Comparison of ENCODE assay signal across 8 cellular contexts in genomic region chr6:85643530-85644373, GRCh38. TPM values are rescaled to one million over a fixed set of nuclear protein-coding genes. Genes with fewer than 3 reads are reported as not detected.
DNase-seq lines count a peak whose midpoint lies in the region; ATAC-seq, FAIRE-seq and TF ChIP-seq lines count a peak whose summit lies in the region.

No MANE protein-coding gene starts in this region.

- H3K79me2 ChIP-seq in SU-DHL-6 (ENCODE audit: insufficient read depth, low read length) = peaks cover 40% of the 10 kb centered on the region

- no peak for FAIRE-seq in GM12892 (lab: Jason Lieb, UNC)

- under 1% methylated on average over 76 of the region's 76 CpGs for WGBS in right cardiac atrium

- intact Hi-C loops in right cardiac atrium (cut with DNase I) (loop anchor here in 3 of 4 donors (1.0 to 5.0 kb wide), 4 partner anchors 34 to 51 kb away; partner anchors contain the start of gene SNX14 (in 1 of the 3)), vagina (cut with DNase I) (loop anchor here (1.0 to 2.0 kb wide), 2 partner anchors 35 to 49 kb away; no protein-coding TSS in a partner anchor)

- H3K4me1 ChIP-seq in right cardiac atrium (ENCODE audit: control insufficient read depth, insufficient read depth, low read length) (no peaks in the 10 kb centered on the region), vagina (peaks cover 38% of the 10 kb centered on the region)

- H3K4me2 ChIP-seq in SU-DHL-6 (ENCODE audit: low read depth, low read length, poor library complexity, severe bottlenecking) = peak overlapping the region; percentile 85

- no peak for TF ChIP-seq CTCF in SU-DHL-6 (IDR thresholded peaks at IDR 0.05; ENCODE audit: insufficient read depth, low read length, poor library complexity, severe bottlenecking)
- TF ChIP-seq CTCF in vagina (IDR thresholded peaks at IDR 0.05) = no peak

- H3K9me3 ChIP-seq in SU-DHL-6 (ENCODE audit: insufficient read depth, low read length) (no peaks in the 10 kb centered on the region), right cardiac atrium (ENCODE audit: control insufficient read depth, low read length) (no peaks in the 10 kb centered on the region), vagina (no peaks in the 10 kb centered on the region)

- H3K9ac ChIP-seq in SU-DHL-6 (ENCODE audit: low read length) = peak overlapping the region; percentile 71

- H3K27me3 ChIP-seq in SU-DHL-6 (ENCODE audit: low read length) = no peaks in the 10 kb centered on the region
- H3K27me3 ChIP-seq in right cardiac atrium (ENCODE audit: control insufficient read depth, insufficient read depth) = no peaks in the 10 kb centered on the region
- H3K27me3 ChIP-seq in vagina = no peaks in the 10 kb centered on the region

- H3K9me2 ChIP-seq in SU-DHL-6 (replicated peaks; ENCODE audit: insufficient read depth, low read length) = no peaks in the 10 kb centered on the region

- peak overlapping the region; percentile 55 for H3K4me3 ChIP-seq in SU-DHL-6 (ENCODE audit: insufficient read depth, low read length, poor library complexity, severe bottlenecking)
- H3K4me3 ChIP-seq in right cardiac atrium (ENCODE audit: low read length) = peak overlapping the region; percentile 82
- H3K4me3 ChIP-seq in vagina = peak overlapping the region; percentile 98 to 100

- DNase-seq in GM12892 (ENCODE audit: insufficient read length) = peak; percentile 45
- peak; percentile 80 for DNase-seq in NCI-H128 (lab: John Stamatoyannopoulos, UW; ENCODE audit: unreplicated experiment)
- DNase-seq in amygdala (lab: John Stamatoyannopoulos, UW) = peak in 52 of 56 donors; percentile 55 to 97 (median 87)
- peak; percentile 92 to 96 (median 95) for DNase-seq in right cardiac atrium
- DNase-seq in pulmonary artery endothelial cell (ENCODE audit: low read depth, low spot score) = peak; percentile 64
- DNase-seq in vagina (ENCODE audit: extremely low spot score in 2 of 2) = peak in 1 of 2 donors; percentile 96

- peaks cover 24% of the 10 kb centered on the region for H3K36me3 ChIP-seq in SU-DHL-6 (ENCODE audit: low read length)
- peaks cover 0 to 13% of the 10 kb centered on the region in 2 donors for H3K36me3 ChIP-seq in vagina

- peaks cover 5% of the 10 kb centered on the region for H3F3A ChIP-seq in SU-DHL-6 (ENCODE audit: insufficient read depth)

- H2AFZ ChIP-seq in SU-DHL-6 (ENCODE audit: low read depth, low read length, severe bottlenecking) = peak overlapping the region; percentile 57

- peaks cover 27% of the 10 kb centered on the region for H4K20me1 ChIP-seq in SU-DHL-6 (ENCODE audit: low read depth, low read length)

- TF ChIP-seq POLR2A in GM12892 (IDR thresholded peaks at IDR 0.05; ENCODE audit: low read depth, low read length) (peak; percentile 80), vagina (IDR thresholded peaks at IDR 0.05) (peak in 1 of 2 donors; percentile 32)

- ATAC-seq in HG02763 (IDR thresholded peaks at IDR 0.05; ENCODE audit: unreplicated experiment) (peak; percentile 44), right cardiac atrium (peak; percentile 79 to 83)

- peak overlapping the region; percentile 70 for H3K27ac ChIP-seq in SU-DHL-6 (ENCODE audit: low read depth, low read length)
- peak overlapping the region; percentile 100 for H3K27ac ChIP-seq in right cardiac atrium (ENCODE audit: low read length)
- H3K27ac ChIP-seq in vagina = peak overlapping the region; percentile 98

RNA-seq across cellular contexts. Expression of gene SYNCRIP, which starts 1.1 kb away (rescaled TPM):
- 95.0 TPM for polyA plus RNA-seq in GM12892 (2012; ENCODE audit: missing spikeins)
- total RNA-seq in right cardiac atrium (10 to 100 TPM; 60.8 to 89.5 (median 65.7) TPM), pulmonary artery endothelial cell (94.3 and 119 TPM in 2 replicates), vagina (60.9 TPM)
- polyA plus RNA-seq in right cardiac atrium = 31.7 TPM

RNA-seq across cellular contexts. Expression of gene SNX14, which starts 50.1 kb away (rescaled TPM):
- 70.1 TPM for polyA plus RNA-seq in GM12892 (2012; ENCODE audit: missing spikeins)
- total RNA-seq in right cardiac atrium (10 to 100 TPM; 35.5 to 42.2 (median 39.9) TPM), pulmonary artery endothelial cell (107 and 114 TPM in 2 replicates), vagina (64.8 TPM)
- 45.9 TPM for polyA plus RNA-seq in right cardiac atrium
